ENCODE assay signal across 8 cellular contexts in the genomic region with DNA sequence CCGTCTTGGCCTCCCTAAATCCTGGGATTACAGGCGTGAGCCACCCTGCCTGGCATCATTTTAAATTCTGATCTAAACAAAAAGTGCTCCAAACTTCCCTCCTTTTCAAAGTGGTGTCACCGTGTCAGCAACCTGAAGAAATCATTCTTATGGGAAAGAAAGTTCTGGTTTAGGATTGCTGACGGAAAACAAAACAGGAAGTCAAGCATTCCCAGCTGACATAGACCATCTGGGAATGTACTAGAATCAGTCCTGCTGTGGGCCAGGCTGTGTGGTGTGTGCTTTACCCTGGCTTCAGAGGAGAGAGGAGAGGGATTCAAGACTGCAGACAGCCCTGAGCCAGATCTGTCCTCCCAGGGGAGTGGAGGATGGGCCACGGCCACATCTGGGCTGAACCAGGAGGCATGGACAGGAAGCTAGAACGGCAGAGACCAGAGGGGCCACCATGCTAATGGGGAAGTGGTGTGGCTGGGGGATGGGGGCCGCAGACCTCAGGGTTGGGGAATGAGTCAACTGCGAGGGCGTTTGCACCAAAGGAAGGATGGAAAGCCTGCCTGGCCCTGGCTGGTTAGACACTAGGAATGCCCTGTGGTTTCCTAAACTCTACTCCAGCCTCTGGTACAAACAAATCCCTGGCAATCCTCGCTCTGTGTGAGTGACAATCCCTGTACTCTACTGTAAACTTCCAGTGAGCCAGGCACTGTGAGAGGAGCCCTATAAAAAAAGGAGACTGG. TPM values are rescaled to one million over a fixed set of nuclear protein-coding genes. Genes with fewer than 3 reads are reported as not detected.
A peak's percentile ranks its signal among the peaks of the same experiment; 100 is the strongest.
DNase-seq lines count a peak whose midpoint lies in the region; ATAC-seq and TF ChIP-seq lines count a peak whose summit lies in the region.

No MANE protein-coding gene starts in this region.

- no peak for TF ChIP-seq CTCF in MCF 10A (IDR thresholded peaks at IDR 0.05; ENCODE audit: unreplicated experiment)

- peak; percentile 16 to 44 for ATAC-seq in activated CD4-positive, CD25-positive, alpha-beta regulatory T cell treated with anti-CD3 and anti-CD28 coated beads, Interleukin-2, amount 50 U/mL, for 24 hours
- ATAC-seq in HG02642 (IDR thresholded peaks at IDR 0.05; ENCODE audit: poor library complexity, unreplicated experiment) (peak; percentile 76), left lobe of liver (peak; percentile 48)

- BruUV-seq in MCF 10A (replicated peaks; lab: Mats Ljungman, UMichigan), result no TSS peak

- intact Hi-C loops in MCF 10A (cut with micrococcal nuclease), result no loop called here

- peak overlapping the region; percentile 90 for H3K27ac Mint-ChIP-seq in MCF 10A (ENCODE audit: low read depth, unreplicated experiment)

- no peak overlapping the region for H3K4me3 Mint-ChIP-seq in MCF 10A (ENCODE audit: unreplicated experiment)

- peaks cover 5% of the 10 kb centered on the region for H3K36me3 Mint-ChIP-seq in MCF 10A (ENCODE audit: insufficient read depth, unreplicated experiment)

- CTCF ChIA-PET in MCF 10A (lab: Yijun Ruan, JAX), result interaction anchor here (0.5 to 0.6 kb wide), 3 partner anchors 11 to 43 kb away, joined by 3 read pairs; no protein-coding TSS in a partner anchor

- no peaks in the 10 kb centered on the region for H3K9me3 Mint-ChIP-seq in MCF 10A (ENCODE audit: unreplicated experiment)

- peaks cover 14% of the 10 kb centered on the region for H3K4me1 Mint-ChIP-seq in MCF 10A (ENCODE audit: insufficient read depth, unreplicated experiment)

- no peaks in the 10 kb centered on the region for H3K27me3 Mint-ChIP-seq in MCF 10A (ENCODE audit: insufficient read depth, unreplicated experiment)

- no peak for DNase-seq in activated CD4-positive, CD25-positive, alpha-beta regulatory T cell (lab: John Stamatoyannopoulos, UW)
- DNase-seq in NOMO-1 treated with DMSO at 0.1 percent for 48 hours (lab: John Stamatoyannopoulos, UW; ENCODE audit: unreplicated experiment), result peak; percentile 100
- peak; percentile 71 for DNase-seq in MCF 10A (ENCODE audit: unreplicated experiment)
- no peak for DNase-seq in left lobe of liver (ENCODE audit: low spot score)
- peak; percentile 87 for DNase-seq in stromal cell of bone marrow (ENCODE audit: low read depth)
- DNase-seq in HuH-7 (ENCODE audit: low spot score), result no peak

- POLR2A ChIA-PET in MCF 10A (lab: Yijun Ruan, JAX), result interaction anchor here (0.6 to 2.7 kb wide), 4 partner anchors 16 to 108 kb away, joined by 3 to 29 read pairs (median 3); a partner anchor contains a TSS

RNA-seq across cellular contexts. Expression of a gene that starts 16.7 kb away (rescaled TPM):
- total RNA-seq in MCF 10A (2022), result 13.7 and 14.2 TPM in 2 replicates
- 5.4 TPM for total RNA-seq in left lobe of liver

RNA-seq across cellular contexts. Expression of a gene that starts 18.3 kb away (rescaled TPM):
- total RNA-seq in MCF 10A (2022) (16.3 and 35.0 TPM in 2 replicates), left lobe of liver (11.3 TPM)

Comparison
In these comparisons a context has a peak if more than half of its experiments do, and no peak if none do; other contexts are left out.
1. DNase-seq: peak in NOMO-1 treated with DMSO at 0.1 percent for 48 hours (single experiment), MCF 10A (single experiment) and stromal cell of bone marrow (single experiment); none in activated CD4-positive, CD25-positive, alpha-beta regulatory T cell (0 of 4), left lobe of liver (single experiment) and HuH-7 (single experiment).
2. Peak in every context shown above with its lines, with median percentiles within 50 percentile points of each other: ATAC-seq.